ENCODE assay signal across 35 cellular contexts in the genomic region with DNA sequence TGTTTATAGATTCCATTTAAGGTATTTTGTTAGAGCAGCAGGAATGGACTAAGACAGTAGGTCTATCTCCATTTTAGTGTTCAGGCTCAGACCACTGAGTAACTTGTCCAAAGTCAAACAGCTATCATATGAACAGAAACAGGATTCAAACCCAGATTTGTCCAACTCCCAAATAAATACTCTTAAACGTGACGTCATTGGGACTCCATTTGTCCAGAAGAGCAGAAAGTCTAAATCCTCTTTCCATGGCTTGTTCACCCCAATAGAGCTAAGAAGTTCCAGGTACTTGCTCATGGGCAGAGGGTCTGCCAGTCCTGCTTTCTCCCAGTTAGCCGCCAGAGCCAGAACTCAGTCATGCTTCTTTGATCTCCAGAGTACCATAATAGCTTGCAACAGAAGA. TPM values are rescaled to one million over a fixed set of nuclear protein-coding genes. Genes with fewer than 3 reads are reported as not detected.
A peak's percentile ranks its signal among the peaks of the same experiment; 100 is the strongest.
DNase-seq lines count a peak whose midpoint lies in the region; ATAC-seq, FAIRE-seq and TF ChIP-seq lines count a peak whose summit lies in the region.
"Had no signal": no experiment of that assay in that cellular context is flagged by ENCODE, and none has a peak within 500 bp of the region (broad histone marks: within the 10 kb centered on the region; RNA-seq: fewer than 3 reads in every experiment).

No MANE protein-coding gene starts in this region.

- ATAC-seq in HepG2, result no peak
- no peak for ATAC-seq in right lobe of liver
- ATAC-seq: A549; CD8-positive, alpha-beta T cell had no signal

- no peak for FAIRE-seq in HepG2 (lab: Jason Lieb, UNC)
- FAIRE-seq in astrocyte (lab: Jason Lieb, UNC), result peak; percentile 23
- FAIRE-seq: A204.1, A549, D721Med had no signal

- H3K9me3 ChIP-seq in HepG2 (ENCODE audit: low read length) (no peaks in the 10 kb centered on the region), right lobe of liver (no peaks in the 10 kb centered on the region), astrocyte (ENCODE audit: insufficient read depth, low read depth, low read length) (no peaks in the 10 kb centered on the region), thyroid gland (no peaks in the 10 kb centered on the region)
- H3K9me3 ChIP-seq: A549, BE2C, BLaER1, Caco-2 had no signal

- in situ Hi-C loops in HepG2 (cut with HindIII; ENCODE audit: extremely low pct_ligation_motif_present, low pct_unique_long_range_greater_than_20kb), result no loop called here

- H3K9me3 Mint-ChIP-seq in astrocyte (ENCODE audit: unreplicated experiment), result peaks cover 2% of the 10 kb centered on the region
- H3K9me3 Mint-ChIP-seq in activated T-helper 2 cell treated with anti-CD3 and anti-CD28 coated beads, Interferon-gamma antibody, Interleukin-2, Interleukin-4, amounts not matched to agents 10 μg/mL and 5 μg/mL and 100 μg/mL, durations not matched to agents 14 hours and 24 hours and 36 hours, result no peaks in the 10 kb centered on the region
- H3K9me3 Mint-ChIP-seq: CD4-positive, alpha-beta memory T cell; CD4-positive, alpha-beta T cell; CD8-positive, alpha-beta memory T cell; CD8-positive, alpha-beta T cell had no signal

- no peak overlapping the region for H3K4me3 ChIP-seq in HepG2 (replicated peaks in 1 of 3; ENCODE audit: insufficient read depth in 1 of 3, low read depth in 2 of 3, low read length in 3 of 3)
- no peak overlapping the region for H3K4me3 ChIP-seq in right lobe of liver
- no peak overlapping the region for H3K4me3 ChIP-seq in astrocyte (ENCODE audit: insufficient read depth, low read depth, low read length)
- no peak overlapping the region for H3K4me3 ChIP-seq in thyroid gland (replicated peaks in 1 of 3)
- H3K4me3 ChIP-seq: A549; BLaER1; BLaER1 treated with 17β-estradiol and CSF1 and Interleukin-3, amounts not matched to agents 10 nM and 100 nM had no signal

- no peak overlapping the region for H3K27ac Mint-ChIP-seq in astrocyte (ENCODE audit: unreplicated experiment)
- H3K27ac Mint-ChIP-seq in activated T-helper 2 cell treated with anti-CD3 and anti-CD28 coated beads, Interferon-gamma antibody, Interleukin-2, Interleukin-4, amounts not matched to agents 10 μg/mL and 5 μg/mL and 100 μg/mL, durations not matched to agents 14 hours and 24 hours and 36 hours, result no peak overlapping the region
- H3K27ac Mint-ChIP-seq: B cell; CD14-positive monocyte; CD4-positive, alpha-beta memory T cell; CD4-positive, alpha-beta T cell; CD4-positive, CD25-positive, alpha-beta regulatory T cell; CD8-positive, alpha-beta memory T cell; CD8-positive, alpha-beta T cell had no signal

- no peak for DNase-seq in HepG2 (ENCODE audit: low spot score)
- DNase-seq in right lobe of liver, result no peak
- DNase-seq in astrocyte (ENCODE audit: low read depth), result no peak
- DNase-seq in thyroid gland, result peak; percentile 27 to 40
- DNase-seq in activated T-helper 2 cell treated with anti-CD3 and anti-CD28 coated beads, Interferon-gamma antibody, Interleukin-2, Interleukin-4, amounts not matched to agents 10 μg/mL and 5 μg/mL and 100 μg/mL, durations not matched to agents 14 hours and 24 hours and 36 hours (ENCODE audit: low spot score), result no peak
- no peak for DNase-seq in NCI-H524 treated with DMSO at 0.1 percent for 48 hours (lab: John Stamatoyannopoulos, UW)
- DNase-seq: 8988T; ACHN; AML-193; BE2C; C1 segment of cervical spinal cord; Caco-2; Calu3; CD4-positive, alpha-beta memory T cell; CD4-positive, alpha-beta T cell; CD4-positive, CD25-positive, alpha-beta regulatory T cell; CD8-positive, alpha-beta memory T cell; CD8-positive, alpha-beta T cell; COR-L47; DMS 273 treated with DMSO at 0.1 percent for 48 hours; DMS153; DMS53; DMS79; DMS79 treated with DMSO at 0.1 percent for 48 hours; DND-41; EL had no signal

- peaks cover 8% of the 10 kb centered on the region for H3K4me1 Mint-ChIP-seq in astrocyte (ENCODE audit: low read depth, unreplicated experiment)
- H3K4me1 Mint-ChIP-seq in activated T-helper 2 cell treated with anti-CD3 and anti-CD28 coated beads, Interferon-gamma antibody, Interleukin-2, Interleukin-4, amounts not matched to agents 10 μg/mL and 5 μg/mL and 100 μg/mL, durations not matched to agents 14 hours and 24 hours and 36 hours (ENCODE audit: low read depth), result no peaks in the 10 kb centered on the region
- H3K4me1 Mint-ChIP-seq: CD4-positive, alpha-beta memory T cell; CD4-positive, CD25-positive, alpha-beta regulatory T cell; CD8-positive, alpha-beta memory T cell had no signal

- no peak overlapping the region for H3K4me2 ChIP-seq in HepG2 (ENCODE audit: low read depth, low read length)
- H3K4me2 ChIP-seq in astrocyte (ENCODE audit: low read length), result no peak overlapping the region
- H3K4me2 ChIP-seq: A549; BLaER1; BLaER1 treated with 17β-estradiol and CSF1 and Interleukin-3, amounts not matched to agents 10 nM and 100 nM had no signal

- H3K36me3 ChIP-seq in HepG2 (replicated peaks in 1 of 2; ENCODE audit: control insufficient read depth in 1 of 2, insufficient read depth in 2 of 2, low read length in 2 of 2) (no peaks in the 10 kb centered on the region), right lobe of liver (no peaks in the 10 kb centered on the region), astrocyte (ENCODE audit: insufficient read depth, low read length) (no peaks in the 10 kb centered on the region), thyroid gland (no peaks in the 10 kb centered on the region)
- H3K36me3 ChIP-seq: BE2C, BLaER1 had no signal

- H3K4me1 ChIP-seq in HepG2 (ENCODE audit: insufficient read depth, low read length) (no peaks in the 10 kb centered on the region), right lobe of liver (no peaks in the 10 kb centered on the region), astrocyte (ENCODE audit: insufficient read depth, low read length) (no peaks in the 10 kb centered on the region), thyroid gland (peaks cover 8 to 24% of the 10 kb centered on the region in 2 donors)
- H3K4me1 ChIP-seq: BE2C had no signal

- H3K27me3 ChIP-seq in HepG2 (ENCODE audit: control insufficient read depth in 1 of 2, insufficient read depth in 2 of 2, low read length in 2 of 2), result no peaks in the 10 kb centered on the region; a peak in 1 of 5 replicates
- no peaks in the 10 kb centered on the region for H3K27me3 ChIP-seq in right lobe of liver
- no peaks in the 10 kb centered on the region for H3K27me3 ChIP-seq in astrocyte (ENCODE audit: insufficient read depth, low read length)
- no peaks in the 10 kb centered on the region for H3K27me3 ChIP-seq in thyroid gland
- H3K27me3 ChIP-seq: BE2C; BLaER1; BLaER1 treated with 17β-estradiol and CSF1 and Interleukin-3, amounts not matched to agents 10 nM and 100 nM had no signal

- intact Hi-C loops in HepG2 (cut with micrococcal nuclease; ENCODE audit: unreplicated experiment) (no loop called here), right lobe of liver (cut with DNase I) (no loop called here), thyroid gland (cut with DNase I) (no loop called here)
- intact Hi-C loops in activated T-helper 2 cell treated with anti-CD3 and anti-CD28 coated beads, Interferon-gamma antibody, Interleukin-2, Interleukin-4, amounts not matched to agents 10 μg/mL and 5 μg/mL and 100 μg/mL, durations not matched to agents 14 hours and 24 hours and 36 hours (cut with micrococcal nuclease), result no loop called here

- no TSS peak for BruUV-seq in HepG2 (replicated peaks; lab: Mats Ljungman, UMichigan)

- H3K9ac ChIP-seq in HepG2 (ENCODE audit: insufficient read depth, low read depth, low read length), result no peak overlapping the region
- no peak overlapping the region for H3K9ac ChIP-seq in astrocyte (ENCODE audit: low read length)
- H3K9ac ChIP-seq: BLaER1; BLaER1 treated with 17β-estradiol and CSF1 and Interleukin-3, amounts not matched to agents 10 nM and 100 nM had no signal

- no peak for TF ChIP-seq POLR2A in HepG2 (IDR thresholded peaks at IDR 0.05; ENCODE audit: insufficient read depth in 1 of 2, low read depth in 2 of 2, low read length in 2 of 2)
- TF ChIP-seq POLR2A in right lobe of liver (IDR thresholded peaks at IDR 0.05), result no peak
- TF ChIP-seq POLR2A in thyroid gland (IDR thresholded peaks at IDR 0.05), result no peak

- POLR2A ChIA-PET in HepG2 (lab: Yijun Ruan, JAX), result no interaction called here

- H3K27ac ChIP-seq in HepG2 (ENCODE audit: extremely low read length, insufficient read depth, low read length), result no peak overlapping the region
- no peak overlapping the region for H3K27ac ChIP-seq in right lobe of liver
- no peak overlapping the region for H3K27ac ChIP-seq in astrocyte (ENCODE audit: low read depth, low read length)
- H3K27ac ChIP-seq in thyroid gland, result no peak overlapping the region
- H3K27ac ChIP-seq: 22Rv1; A549; BLaER1; BLaER1 treated with 17β-estradiol and CSF1 and Interleukin-3, amounts not matched to agents 10 nM and 100 nM; C4-2B had no signal

- TF ChIP-seq CTCF in HepG2 (CRISPR knock-in tag; IDR thresholded peaks at IDR 0.05) (no peak), right lobe of liver (IDR thresholded peaks at IDR 0.05) (no peak), astrocyte (IDR thresholded peaks at IDR 0.05; ENCODE audit: insufficient read depth, low read depth, low read length) (no peak), thyroid gland (IDR thresholded peaks at IDR 0.05) (peak in 1 of 6 experiments; percentile 17)

- no peaks in the 10 kb centered on the region for H4K20me1 ChIP-seq in HepG2 (ENCODE audit: insufficient read depth, low read length)
- H4K20me1 ChIP-seq in astrocyte (ENCODE audit: insufficient read depth, low read length), result no peaks in the 10 kb centered on the region
- H4K20me1 ChIP-seq: BLaER1; BLaER1 treated with 17β-estradiol and CSF1 and Interleukin-3, amounts not matched to agents 10 nM and 100 nM had no signal

- no peak for TF ChIP-seq RAD21 in HepG2 (CRISPR knock-in tag; IDR thresholded peaks at IDR 0.05)

- TF ChIP-seq EP300 in HepG2 (IDR thresholded peaks at IDR 0.05; ENCODE audit: low read depth in 2 of 2, low read length in 2 of 2) (no peak), HepG2 (CRISPR knock-in tag; IDR thresholded peaks at IDR 0.05; ENCODE audit: borderline replicate concordance) (no peak)

- no peaks in the 10 kb centered on the region for H3K27me3 Mint-ChIP-seq in astrocyte (ENCODE audit: low read depth, unreplicated experiment)
- peaks cover 18% of the 10 kb centered on the region for H3K27me3 Mint-ChIP-seq in activated T-helper 2 cell treated with anti-CD3 and anti-CD28 coated beads, Interferon-gamma antibody, Interleukin-2, Interleukin-4, amounts not matched to agents 10 μg/mL and 5 μg/mL and 100 μg/mL, durations not matched to agents 14 hours and 24 hours and 36 hours (ENCODE audit: low read depth)

- H2AFZ ChIP-seq in HepG2 (ENCODE audit: low read length) (no peak overlapping the region), astrocyte (ENCODE audit: low read depth, low read length) (no peak overlapping the region)

- CTCF ChIA-PET in HepG2 (lab: Yijun Ruan, JAX; ENCODE audit: low intra/inter-chr PET ratio, low total read pairs), result no interaction called here

- 37% methylated on average over 3 of the region's 3 CpGs for WGBS in HepG2 (ENCODE audit: low lambda C conversion rate)
- WGBS in right lobe of liver (ENCODE audit: insufficient coverage, low coverage, low lambda C conversion rate, missing lambda C conversion rate), result 88% methylated on average over 3 of the region's 3 CpGs
- 53 to 57% methylated on average over 3 of the region's 3 CpGs for WGBS in thyroid gland, 2 donors

- H3K36me3 Mint-ChIP-seq in astrocyte (ENCODE audit: low read depth, unreplicated experiment), result no peaks in the 10 kb centered on the region
- H3K36me3 Mint-ChIP-seq in activated T-helper 2 cell treated with anti-CD3 and anti-CD28 coated beads, Interferon-gamma antibody, Interleukin-2, Interleukin-4, amounts not matched to agents 10 μg/mL and 5 μg/mL and 100 μg/mL, durations not matched to agents 14 hours and 24 hours and 36 hours (ENCODE audit: low read depth), result no peaks in the 10 kb centered on the region
- H3K36me3 Mint-ChIP-seq: CD14-positive monocyte; CD4-positive, alpha-beta memory T cell; CD4-positive, CD25-positive, alpha-beta regulatory T cell; CD8-positive, alpha-beta memory T cell; CD8-positive, alpha-beta T cell had no signal

- H3K79me2 ChIP-seq in HepG2 (ENCODE audit: insufficient read depth, low read length) (no peaks in the 10 kb centered on the region), astrocyte (ENCODE audit: insufficient read depth, low read length) (no peaks in the 10 kb centered on the region)

- no peak overlapping the region for H3K4me3 Mint-ChIP-seq in astrocyte (ENCODE audit: unreplicated experiment)
- H3K4me3 Mint-ChIP-seq in activated T-helper 2 cell treated with anti-CD3 and anti-CD28 coated beads, Interferon-gamma antibody, Interleukin-2, Interleukin-4, amounts not matched to agents 10 μg/mL and 5 μg/mL and 100 μg/mL, durations not matched to agents 14 hours and 24 hours and 36 hours (ENCODE audit: low read depth), result no peak overlapping the region
- H3K4me3 Mint-ChIP-seq: B cell; CD14-positive monocyte; CD4-positive, alpha-beta memory T cell; CD4-positive, alpha-beta T cell; CD4-positive, CD25-positive, alpha-beta regulatory T cell; CD8-positive, alpha-beta memory T cell; CD8-positive, alpha-beta T cell had no signal

RNA-seq across cellular contexts. Expression of a gene that starts 16.3 kb away (rescaled TPM):
- total RNA-seq in HepG2 (2016; rRNA removed; fragmentation: Illumina TruSeq; extraction: Trizol) (3.4 TPM in 2 replicates), right lobe of liver (10 to 100 TPM in 1 of 6 experiments, 1 to 10 TPM in 4, under 1 TPM in 1; 0.72 to 12.9 (median 3.5) TPM), astrocyte (52.3 and 63.2 TPM in 2 replicates), thyroid gland (10 to 100 TPM; 14.2 to 59.2 (median 46.0) TPM)
- 0.20 and 0.35 TPM in 2 replicates for total RNA-seq in HepG2 (2016; cell fraction: cytosol; rRNA removed; fragmentation: Illumina TruSeq; extraction: Trizol; ENCODE audit: low read depth)
- total RNA-seq in HepG2 (2016; cell fraction: insoluble cytoplasmic fraction; rRNA removed; fragmentation: Illumina TruSeq; extraction: Trizol), result 2.9 and 3.7 TPM in 2 replicates
- 1.8 and 1.9 TPM in 2 replicates for total RNA-seq in HepG2 (2016; cell fraction: membrane; rRNA removed; fragmentation: Illumina TruSeq; extraction: Trizol)
- total RNA-seq in HepG2 (2016; cell fraction: nucleus; rRNA removed; fragmentation: Illumina TruSeq; extraction: Trizol), result 8.9 and 9.7 TPM in 2 replicates
- polyA plus RNA-seq in HepG2 (2011; rRNA removed), result 10.5 and 10.6 TPM in 2 replicates
- polyA plus RNA-seq in HepG2 (2011; cell fraction: cytosol; rRNA removed), result 5.3 and 8.4 TPM in 2 replicates
- 10.6 and 11.0 TPM in 2 replicates for polyA plus RNA-seq in HepG2 (2011; cell fraction: nucleus; rRNA removed)
- polyA plus RNA-seq in HepG2 (2012), result 4.7 and 13.5 TPM in 2 replicates
- polyA plus RNA-seq in HepG2 (2016; cell fraction: cytosol; fragmentation: Illumina TruSeq; extraction: Trizol; ENCODE audit: low read depth), result 0.22 and 0.32 TPM in 2 replicates
- polyA plus RNA-seq in HepG2 (2016; cell fraction: insoluble cytoplasmic fraction; fragmentation: Illumina TruSeq; extraction: Trizol; ENCODE audit: low read depth), result 2.9 and 3.0 TPM in 2 replicates
- polyA plus RNA-seq in HepG2 (2016; cell fraction: membrane; fragmentation: Illumina TruSeq; extraction: Trizol; ENCODE audit: low read depth), result 0.66 and 1.0 TPM in 2 replicates
- polyA plus RNA-seq in HepG2 (2016; cell fraction: nucleus; fragmentation: Illumina TruSeq; extraction: Trizol; ENCODE audit: insufficient read depth, low read depth), result 10.6 and 10.7 TPM in 2 replicates
- 2.5 and 13.3 TPM in 2 replicates for polyA minus RNA-seq in HepG2 (2011; rRNA and poly(A)+ RNA removed; ENCODE audit: low replicate concordance)
- polyA minus RNA-seq in HepG2 (2011; cell fraction: cytosol; rRNA and poly(A)+ RNA removed), result 7.5 and 11.8 TPM in 2 replicates
- 8.0 and 16.2 TPM in 2 replicates for polyA minus RNA-seq in HepG2 (2011; cell fraction: nucleus; rRNA and poly(A)+ RNA removed)
- total RNA-seq in activated T-helper 2 cell treated with anti-CD3 and anti-CD28 coated beads, Interferon-gamma antibody, Interleukin-2, Interleukin-4, amounts not matched to agents 10 μg/mL and 5 μg/mL and 100 μg/mL, durations not matched to agents 14 hours and 24 hours and 36 hours, result 12.6 and 12.8 TPM in 2 replicates
- total RNA-seq: B cell; CD4-positive, CD25-positive, alpha-beta regulatory T cell had no signal
- polyA plus RNA-seq: CD4-positive, CD25-positive, alpha-beta regulatory T cell had no signal

Comparison
In these comparisons a context has a peak if more than half of its experiments do, and no peak if none do; other contexts are left out.
1. DNase-seq: peak in thyroid gland (2 of 2); none in HepG2 (single experiment), right lobe of liver (0 of 3), astrocyte (single experiment), activated T-helper 2 cell treated with anti-CD3 and anti-CD28 coated beads, Interferon-gamma antibody, Interleukin-2, Interleukin-4, amounts not matched to agents 10 μg/mL and 5 μg/mL and 100 μg/mL, durations not matched to agents 14 hours and 24 hours and 36 hours (single experiment) and NCI-H524 treated with DMSO at 0.1 percent for 48 hours (single experiment).